8 cellular contexts compared by ENCODE assay signal in the genomic region with DNA sequence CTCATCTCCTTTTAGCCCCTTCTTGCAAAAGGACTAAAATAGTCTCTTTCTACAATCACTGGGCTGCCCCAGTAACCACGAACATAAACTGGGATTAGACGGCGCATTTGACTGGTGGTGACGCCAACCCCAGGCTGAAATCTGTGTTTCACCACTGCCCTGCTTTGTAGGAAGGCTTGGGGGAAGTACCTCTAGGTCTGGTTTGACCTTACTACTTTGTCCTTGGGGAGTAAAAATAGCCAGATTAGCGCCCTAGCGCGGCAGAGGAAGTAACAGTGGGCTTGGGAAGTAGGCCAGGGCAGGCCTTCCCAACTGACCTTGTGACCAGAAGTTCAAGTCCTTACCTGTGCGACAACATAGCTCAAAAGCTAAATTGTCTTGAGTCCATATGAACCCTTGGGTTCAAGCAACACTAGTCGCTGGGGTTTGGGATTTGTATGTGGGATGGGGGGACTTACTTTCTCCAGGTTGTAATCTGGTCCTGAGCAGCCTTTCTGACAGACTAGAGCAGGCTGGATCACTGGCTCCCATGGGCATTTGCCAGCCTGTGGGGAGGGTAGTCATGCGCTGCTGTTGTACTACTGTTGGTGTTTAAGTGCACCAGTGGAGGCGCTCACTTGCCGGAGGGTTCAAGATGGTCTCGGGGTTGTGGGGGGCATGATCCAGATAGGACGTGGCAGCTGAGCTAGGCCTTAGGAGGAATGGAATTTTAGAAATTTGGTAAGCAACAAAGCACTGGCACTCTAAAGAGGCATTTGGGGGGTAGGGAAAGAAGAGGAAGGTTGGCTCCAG. TPM values are rescaled to one million over a fixed set of nuclear protein-coding genes. Genes with fewer than 3 reads are reported as not detected.
DNase-seq lines count a peak whose midpoint lies in the region; ATAC-seq and TF ChIP-seq lines count a peak whose summit lies in the region.

No MANE protein-coding gene starts in this region.

- TF ChIP-seq EP300 in upper lobe of left lung (IDR thresholded peaks at IDR 0.05) = no peak

- 26 to 28% methylated on average over 14 of the region's 14 CpGs for WGBS in esophagus, 2 donors
- 39 to 42% methylated on average over 12 to 14 of the region's 14 CpGs for WGBS in upper lobe of left lung, 2 donors

- H3K4me3 ChIP-seq in Karpas-422 (ENCODE audit: low read length) = peak overlapping the region; percentile 75
- H3K4me3 ChIP-seq in esophagus (ENCODE audit: low read depth in 1 of 2, low read length in 2 of 2) = peak overlapping the region; percentile 70 to 86
- no peak overlapping the region for H3K4me3 ChIP-seq in mucosa of stomach (ENCODE audit: low read length)
- H3K4me3 ChIP-seq in upper lobe of left lung = peak overlapping the region in 3 of 4 donors; percentile 96 to 100 (median 98)

- no peaks in the 10 kb centered on the region for H3K9me2 ChIP-seq in Karpas-422 (replicated peaks; ENCODE audit: insufficient read depth, low read length)

- ATAC-seq in upper lobe of left lung (ENCODE audit: low FRiP score in 2 of 2) = peak; percentile 9 to 17

- TF ChIP-seq POLR2A in upper lobe of left lung (IDR thresholded peaks at IDR 0.05) = no peak

- H3K9ac ChIP-seq in Karpas-422 (ENCODE audit: low read length) (peak overlapping the region; percentile 75), mucosa of stomach (ENCODE audit: low read length) (peak overlapping the region; percentile 72)

- H3K9me3 ChIP-seq in Karpas-422 (ENCODE audit: low read length) = no peaks in the 10 kb centered on the region
- no peaks in the 10 kb centered on the region for H3K9me3 ChIP-seq in esophagus (ENCODE audit: control insufficient read depth in 2 of 2, insufficient read depth in 1 of 2, low read depth in 1 of 2, low read length in 1 of 2)
- no peaks in the 10 kb centered on the region for H3K9me3 ChIP-seq in mucosa of stomach (ENCODE audit: control insufficient read depth, low read length)
- no peaks in the 10 kb centered on the region for H3K9me3 ChIP-seq in upper lobe of left lung

- peaks cover 53% of the 10 kb centered on the region for H3K79me2 ChIP-seq in Karpas-422 (ENCODE audit: low read length)

- no peak overlapping the region for H2AFZ ChIP-seq in Karpas-422 (ENCODE audit: low read length)

- H3K27ac ChIP-seq in Karpas-422 (ENCODE audit: low read length) = peak overlapping the region; percentile 89
- peak overlapping the region; percentile 88 to 92 for H3K27ac ChIP-seq in esophagus (ENCODE audit: low read depth in 2 of 2, low read length in 1 of 2)
- peak overlapping the region; percentile 93 to 99 (median 96) for H3K27ac ChIP-seq in upper lobe of left lung

- peak overlapping the region; percentile 82 for H3K4me2 ChIP-seq in Karpas-422 (ENCODE audit: low read depth, low read length, poor library complexity, severe bottlenecking)

- H3K4me1 ChIP-seq in Karpas-422 (ENCODE audit: low read length) (peaks cover 56% of the 10 kb centered on the region), esophagus (ENCODE audit: control insufficient read depth in 2 of 2, insufficient read depth in 2 of 2, low read length in 1 of 2) (peaks cover 0 to 6% of the 10 kb centered on the region in 2 donors), mucosa of stomach (ENCODE audit: control insufficient read depth, insufficient read depth, low read length) (peaks cover 27% of the 10 kb centered on the region), upper lobe of left lung (peaks cover 30 to 42% (median 34%) of the 10 kb centered on the region in 4 donors)

- peak; percentile 75 for DNase-seq in AG08395 (ENCODE audit: low spot score)
- DNase-seq in GM13977 (ENCODE audit: low spot score) = peak; percentile 65
- DNase-seq in Karpas-422 = peak; percentile 89
- DNase-seq in activated CD4-positive, alpha-beta T cell treated with anti-CD3 and anti-CD28 coated beads, Interleukin-2, amount 50 U/mL, for 48 hours = peak; percentile 49 to 56
- DNase-seq in upper lobe of left lung = peak in 1 of 2 donors; percentile 66
- no peak for DNase-seq in DMS153 treated with DMSO at 0.1 percent for 48 hours (lab: John Stamatoyannopoulos, UW; ENCODE audit: unreplicated experiment)

- TF ChIP-seq CTCF in GM13977 (IDR thresholded peaks at IDR 0.05; ENCODE audit: extremely low read depth, insufficient read depth, missing control alignments) = peak; percentile 37
- TF ChIP-seq CTCF in upper lobe of left lung (IDR thresholded peaks at IDR 0.05) = no peak

- no peaks in the 10 kb centered on the region for H4K20me1 ChIP-seq in Karpas-422 (ENCODE audit: insufficient read depth, low read depth, low read length)

- in situ Hi-C loops in GM13977 (cut with MboI; ENCODE audit: low pct_unique_long_range_greater_than_20kb, low sequenced_read_pairs, unreplicated experiment) = no loop called here

- no peaks in the 10 kb centered on the region for H3K27me3 ChIP-seq in Karpas-422 (ENCODE audit: low read length)
- no peaks in the 10 kb centered on the region for H3K27me3 ChIP-seq in esophagus (ENCODE audit: control insufficient read depth in 1 of 2, insufficient read depth in 2 of 2, low read length in 2 of 2)
- H3K27me3 ChIP-seq in mucosa of stomach (ENCODE audit: control insufficient read depth, insufficient read depth, low read length) = no peaks in the 10 kb centered on the region
- H3K27me3 ChIP-seq in upper lobe of left lung = no peaks in the 10 kb centered on the region

- H3K36me3 ChIP-seq in Karpas-422 (ENCODE audit: insufficient read depth, low read length) = peaks cover 43% of the 10 kb centered on the region
- H3K36me3 ChIP-seq in esophagus (ENCODE audit: control insufficient read depth in 2 of 2, insufficient read depth in 2 of 2, low read length in 1 of 2) = peaks cover 0 to 13% of the 10 kb centered on the region in 2 donors
- H3K36me3 ChIP-seq in mucosa of stomach (ENCODE audit: control insufficient read depth, insufficient read depth, low read length) = peaks cover 13% of the 10 kb centered on the region
- peaks cover 5 to 52% (median 37%) of the 10 kb centered on the region in 4 donors for H3K36me3 ChIP-seq in upper lobe of left lung

RNA-seq across cellular contexts. Expression of a gene that starts 1.0 kb away (rescaled TPM):
- total RNA-seq in Karpas-422 (2014; rRNA removed; shearing (Covaris generic); ENCODE audit: low replicate concordance) = 60.5 and 81.1 TPM in 2 replicates
- polyA plus RNA-seq in esophagus = 10 to 100 TPM; 16.0 to 24.8 TPM
- total RNA-seq in upper lobe of left lung = 100 to 1,000 TPM in 1 of 6 donors, 10 to 100 TPM in 5; 39.8 to 123 (median 51.1) TPM

RNA-seq across cellular contexts. Expression of a gene that starts 17.0 kb away (rescaled TPM):
- total RNA-seq in Karpas-422 (2014; rRNA removed; shearing (Covaris generic); ENCODE audit: low replicate concordance) = 89.0 and 166 TPM in 2 replicates
- polyA plus RNA-seq in esophagus = 10 to 100 TPM; 61.9 to 80.2 TPM
- total RNA-seq in upper lobe of left lung = 100 to 1,000 TPM; 142 to 193 (median 173) TPM

RNA-seq across cellular contexts. Expression of a gene that starts 20.2 kb away (rescaled TPM):
- total RNA-seq in Karpas-422 (2014; rRNA removed; shearing (Covaris generic); ENCODE audit: low replicate concordance) = not detected in 2 replicates
- under 1 TPM in 1 of 2 donors, not detected in 1; 0.01 TPM for polyA plus RNA-seq in esophagus
- 1 to 10 TPM in 1 of 6 donors, not detected in 5; 2.4 TPM for total RNA-seq in upper lobe of left lung

RNA-seq across cellular contexts. Expression of a gene that starts 42.8 kb away (rescaled TPM):
- not detected in 2 replicates for total RNA-seq in Karpas-422 (2014; rRNA removed; shearing (Covaris generic); ENCODE audit: low replicate concordance)
- under 1 TPM; 0.05 to 0.06 TPM for polyA plus RNA-seq in esophagus
- total RNA-seq in upper lobe of left lung = 1 to 10 TPM in 4 of 6 donors, under 1 TPM in 1, not detected in 1; 0.79 to 6.1 (median 3.0) TPM

RNA-seq across cellular contexts. Expression of a gene that starts 57.3 kb away (rescaled TPM):
- total RNA-seq in Karpas-422 (2014; rRNA removed; shearing (Covaris generic); ENCODE audit: low replicate concordance) = not detected in 2 replicates
- 10 to 100 TPM; 36.1 to 66.5 TPM for polyA plus RNA-seq in esophagus
- total RNA-seq in upper lobe of left lung = 10 to 100 TPM; 12.6 to 68.1 (median 30.5) TPM
